8 cellular contexts compared by ENCODE assay signal in genomic region chr1:24641646-24642151, GRCh38. TPM values are rescaled to one million over a fixed set of nuclear protein-coding genes. Genes with fewer than 3 reads are reported as not detected.
A peak's percentile ranks its signal among the peaks of the same experiment; 100 is the strongest.
DNase-seq lines count a peak whose midpoint lies in the region; TF ChIP-seq lines count a peak whose summit lies in the region.

No MANE protein-coding gene starts in this region.

- DNase-seq in Peyer's patch (peak in 2 of 3 donors; percentile 56 to 57), astrocyte of the spinal cord (ENCODE audit: low read depth, low spot score) (peak; percentile 7), inferior parietal cortex (ENCODE audit: extremely low spot score) (peak; percentile 15), spleen (peak; percentile 85), NCI-H1436 (lab: John Stamatoyannopoulos, UW) (no peak), NCI-H2081 treated with DMSO at 0.1 percent for 48 hours (lab: John Stamatoyannopoulos, UW) (no peak), COLO829 (ENCODE audit: low spot score) (no peak)

- in situ Hi-C loops in astrocyte of the spinal cord (cut with HindIII; ENCODE audit: low sequenced_read_pairs) = no loop called here

- TF ChIP-seq CTCF in GM12875 (IDR thresholded peaks at IDR 0.05; ENCODE audit: borderline replicate concordance, insufficient read depth, low read depth, low read length) (no peak), Peyer's patch (IDR thresholded peaks at IDR 0.05) (no peak), astrocyte of the spinal cord (IDR thresholded peaks at IDR 0.05; ENCODE audit: low read depth, low read length) (no peak), spleen (IDR thresholded peaks at IDR 0.05 in 8 of 11, conservative IDR thresholded peaks at IDR 0.05 in 3 of 11) (no peak)

- peaks cover 0 to 8% (median 0%) of the 10 kb centered on the region in 3 donors for H3K36me3 ChIP-seq in Peyer's patch
- H3K36me3 ChIP-seq in spleen = peaks cover 3 to 18% (median 11%) of the 10 kb centered on the region in 6 donors

- peak overlapping the region; percentile 95 to 99 (median 98) for H3K27ac ChIP-seq in Peyer's patch
- H3K27ac ChIP-seq in spleen = peak overlapping the region; percentile 94 to 100 (median 99)

- H3K4me1 ChIP-seq in Peyer's patch (peaks cover 0 to 29% (median 13%) of the 10 kb centered on the region in 4 donors), spleen (peaks cover 24 to 45% (median 32%) of the 10 kb centered on the region in 6 donors)

- intact Hi-C loops in spleen (cut with DNase I; ENCODE audit: low total_unique reads) = no loop called here

- 7 to 19% (median 8%) methylated on average over 24 of the region's 24 CpGs for WGBS in spleen, 5 donors

- H3K4me3 ChIP-seq in GM12875 (ENCODE audit: low read depth, low read length) (peak overlapping the region; percentile 40), Peyer's patch (peak overlapping the region; percentile 67 to 94 (median 81)), astrocyte of the spinal cord (ENCODE audit: low read depth, low read length) (peak overlapping the region; percentile 73), spleen (peak overlapping the region; percentile 15 to 94 (median 84))

- H3K9me3 ChIP-seq in Peyer's patch (no peaks in the 10 kb centered on the region), spleen (no peaks in the 10 kb centered on the region)

- TF ChIP-seq POLR2A in Peyer's patch (IDR thresholded peaks at IDR 0.05) (no peak), spleen (IDR thresholded peaks at IDR 0.05) (no peak)

- H3K27me3 ChIP-seq in Peyer's patch (no peaks in the 10 kb centered on the region), spleen (replicated peaks in 1 of 7) (no peaks in the 10 kb centered on the region)

RNA-seq across cellular contexts. Expression of gene SRRM1, which starts 1.4 kb away (rescaled TPM):
- total RNA-seq in Peyer's patch (100 to 1,000 TPM; 103 to 404 (median 157) TPM), spleen (100 to 1,000 TPM; 129 to 169 (median 150) TPM)
- polyA plus RNA-seq in spleen = 10 to 100 TPM; 25.6 to 42.2 (median 41.8) TPM

Comparison
In these comparisons a context has a peak if more than half of its experiments do, and no peak if none do; other contexts are left out.
1. DNase-seq: peak in Peyer's patch (2 of 3), astrocyte of the spinal cord (single experiment), inferior parietal cortex (single experiment) and spleen (single experiment); none in NCI-H1436 (single experiment), NCI-H2081 treated with DMSO at 0.1 percent for 48 hours (single experiment) and COLO829 (single experiment).
2. Peak in every context shown above with its lines, with median percentiles within 50 percentile points of each other: H3K4me3 ChIP-seq.